ENCODE assay signal across 1 cellular context in the genomic region with DNA sequence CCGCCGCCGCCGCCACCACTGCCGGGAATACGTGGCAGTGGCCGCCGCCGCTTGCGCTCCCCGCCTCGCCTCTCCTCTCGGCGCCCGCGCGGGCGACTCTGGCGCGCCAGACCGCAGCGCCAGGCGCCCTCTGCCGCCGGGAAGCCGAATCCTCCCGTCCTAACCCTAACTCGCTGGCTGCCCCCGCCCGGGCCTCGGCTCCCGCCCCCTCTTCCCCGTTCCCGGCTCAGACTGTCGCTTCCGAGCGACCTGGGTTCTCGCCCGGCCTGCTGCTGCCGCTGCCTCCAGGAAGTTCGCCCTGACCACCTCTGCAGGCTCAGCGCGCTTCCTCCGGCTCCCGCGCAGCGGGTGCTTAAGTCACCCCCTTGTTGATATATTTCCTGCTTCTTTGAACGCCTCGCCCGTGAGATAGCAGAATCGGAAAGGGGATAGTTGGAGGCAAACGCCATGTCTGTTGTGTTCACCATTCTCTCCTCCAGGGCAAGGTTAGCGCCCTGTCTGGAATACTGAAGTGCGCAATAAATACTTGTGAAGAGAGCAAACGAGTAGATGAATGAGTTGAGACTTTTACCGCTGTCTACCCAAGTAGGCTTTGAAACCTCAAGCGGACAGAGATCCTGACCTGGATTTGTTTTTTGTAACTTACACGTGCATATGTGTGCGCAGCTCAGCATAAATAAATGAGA.
TF ChIP-seq lines count a peak whose summit lies in the region.

A gene with protein sequence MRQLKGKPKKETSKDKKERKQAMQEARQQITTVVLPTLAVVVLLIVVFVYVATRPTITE (minus strand): TSS at position 100 of the 686 bp plus-strand sequence. CDS start 64,202 bp downstream, outside the sequence.

TF ChIP-seq in HEK293, 187 proteins besides CTCF, POLR2A, EP300 and RAD21 (continued from another document and continues in another):
- TF ChIP-seq ZBTB49 (tag by site-specific recombination; IDR thresholded peaks at IDR 0.05; ENCODE audit: low read depth) (no peak), EGR2 (tag by site-specific recombination; IDR thresholded peaks at IDR 0.05; ENCODE audit: low read depth) (0 out of 2 replicates have a peak, but pooled peaks have one; percentile 29), ZNF398 (tag by site-specific recombination; IDR thresholded peaks at IDR 0.05) (peak; percentile 46; the same call in 1 of the 2 replicates), KLF9 (tag by site-specific recombination; IDR thresholded peaks at IDR 0.05; ENCODE audit: low read depth) (peak; percentile 47; the same call in 1 of the 2 replicates), ZNF837 (tag by site-specific recombination; IDR thresholded peaks at IDR 0.05) (no peak), YY2 (tag by site-specific recombination; IDR thresholded peaks at IDR 0.05) (no peak), ZNF521 (tag by site-specific recombination; IDR thresholded peaks at IDR 0.05) (no peak), ZNF239 (tag by site-specific recombination; IDR thresholded peaks at IDR 0.05) (no peak), ZNF248 (tag by site-specific recombination; IDR thresholded peaks at IDR 0.05) (no peak), ZNF202 (tag by site-specific recombination; IDR thresholded peaks at IDR 0.05; ENCODE audit: borderline replicate concordance) (no peak), ZFP37 (tag by site-specific recombination; IDR thresholded peaks at IDR 0.05) (no peak), ZNF623 (tag by site-specific recombination; IDR thresholded peaks at IDR 0.05) (no peak), TSHZ1 (tag by site-specific recombination; IDR thresholded peaks at IDR 0.05; ENCODE audit: borderline replicate concordance) (no peak), ZNF624 (tag by site-specific recombination; IDR thresholded peaks at IDR 0.05) (no peak), PRDM4 (tag by site-specific recombination; IDR thresholded peaks at IDR 0.05) (no peak), ZNF404 (tag by site-specific recombination; IDR thresholded peaks at IDR 0.05) (no peak), SP7 (tag by site-specific recombination; IDR thresholded peaks at IDR 0.05) (peak; percentile 44; the same call in 1 of the 2 replicates), ZNF610 (tag by site-specific recombination; IDR thresholded peaks at IDR 0.05; ENCODE audit: borderline replicate concordance) (no peak), ZBTB8A (tag by site-specific recombination; IDR thresholded peaks at IDR 0.05) (peak; percentile 69), HOXC10 (CRISPR knock-in tag; IDR thresholded peaks at IDR 0.05) (no peak), HOXD13 (CRISPR knock-in tag; IDR thresholded peaks at IDR 0.05; ENCODE audit: borderline replicate concordance) (no peak), ZBTB48 (tag by site-specific recombination; IDR thresholded peaks at IDR 0.05) (peak; percentile 17; the same call in 1 of the 2 replicates), ZNF513 (tag by site-specific recombination; IDR thresholded peaks at IDR 0.05) (no peak), ZNF37A (tag by site-specific recombination; IDR thresholded peaks at IDR 0.05) (no peak), MEIS1 (CRISPR knock-in tag; IDR thresholded peaks at IDR 0.05; ENCODE audit: borderline replicate concordance) (no peak), ZNF518A (tag by site-specific recombination; conservative IDR thresholded peaks at IDR 0.05; ENCODE audit: low read depth) (no peak), ZNF544 (tag by site-specific recombination; IDR thresholded peaks at IDR 0.05) (no peak)
- TF ChIP-seq, protein P1, sequence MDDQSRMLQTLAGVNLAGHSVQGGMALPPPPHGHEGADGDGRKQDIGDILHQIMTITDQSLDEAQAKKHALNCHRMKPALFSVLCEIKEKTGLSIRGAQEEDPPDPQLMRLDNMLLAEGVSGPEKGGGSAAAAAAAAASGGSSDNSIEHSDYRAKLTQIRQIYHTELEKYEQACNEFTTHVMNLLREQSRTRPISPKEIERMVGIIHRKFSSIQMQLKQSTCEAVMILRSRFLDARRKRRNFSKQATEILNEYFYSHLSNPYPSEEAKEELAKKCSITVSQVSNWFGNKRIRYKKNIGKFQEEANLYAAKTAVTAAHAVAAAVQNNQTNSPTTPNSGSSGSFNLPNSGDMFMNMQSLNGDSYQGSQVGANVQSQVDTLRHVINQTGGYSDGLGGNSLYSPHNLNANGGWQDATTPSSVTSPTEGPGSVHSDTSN (CRISPR knock-in tag; IDR thresholded peaks at IDR 0.05) = no peak
- TF ChIP-seq, protein P2, sequence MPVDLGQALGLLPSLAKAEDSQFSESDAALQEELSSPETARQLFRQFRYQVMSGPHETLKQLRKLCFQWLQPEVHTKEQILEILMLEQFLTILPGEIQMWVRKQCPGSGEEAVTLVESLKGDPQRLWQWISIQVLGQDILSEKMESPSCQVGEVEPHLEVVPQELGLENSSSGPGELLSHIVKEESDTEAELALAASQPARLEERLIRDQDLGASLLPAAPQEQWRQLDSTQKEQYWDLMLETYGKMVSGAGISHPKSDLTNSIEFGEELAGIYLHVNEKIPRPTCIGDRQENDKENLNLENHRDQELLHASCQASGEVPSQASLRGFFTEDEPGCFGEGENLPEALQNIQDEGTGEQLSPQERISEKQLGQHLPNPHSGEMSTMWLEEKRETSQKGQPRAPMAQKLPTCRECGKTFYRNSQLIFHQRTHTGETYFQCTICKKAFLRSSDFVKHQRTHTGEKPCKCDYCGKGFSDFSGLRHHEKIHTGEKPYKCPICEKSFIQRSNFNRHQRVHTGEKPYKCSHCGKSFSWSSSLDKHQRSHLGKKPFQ (tag by site-specific recombination; IDR thresholded peaks at IDR 0.05) = no peak
- TF ChIP-seq, protein P3, sequence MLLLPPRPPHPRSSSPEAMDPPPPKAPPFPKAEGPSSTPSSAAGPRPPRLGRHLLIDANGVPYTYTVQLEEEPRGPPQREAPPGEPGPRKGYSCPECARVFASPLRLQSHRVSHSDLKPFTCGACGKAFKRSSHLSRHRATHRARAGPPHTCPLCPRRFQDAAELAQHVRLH (tag by site-specific recombination; IDR thresholded peaks at IDR 0.05) = peak; percentile 84
